1 cellular context compared by ENCODE assay signal in the genomic region with DNA sequence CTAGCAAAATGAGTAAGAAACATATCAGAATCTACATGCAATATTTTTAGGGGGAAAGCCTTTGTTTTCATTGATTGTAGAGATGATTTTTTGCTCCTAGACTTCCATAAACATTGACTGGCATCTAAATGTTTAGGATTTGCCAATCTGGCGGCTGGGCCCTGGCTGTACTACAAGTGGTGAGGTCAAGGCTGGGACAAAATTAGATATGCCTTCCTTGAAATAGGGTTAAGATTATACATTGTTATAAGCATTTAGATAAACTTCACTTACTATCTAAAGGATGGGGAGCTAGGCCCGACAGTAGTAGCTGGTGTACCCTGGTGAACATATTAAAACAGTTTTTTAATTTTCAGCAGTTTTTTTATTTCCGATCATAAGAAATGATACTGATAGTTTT.
TF ChIP-seq lines count a peak whose summit lies in the region.

No MANE protein-coding gene starts in this region.

TF ChIP-seq in liver, 16 proteins besides CTCF, POLR2A, EP300 and RAD21 (continued from another document):
- TF ChIP-seq, protein P1, sequence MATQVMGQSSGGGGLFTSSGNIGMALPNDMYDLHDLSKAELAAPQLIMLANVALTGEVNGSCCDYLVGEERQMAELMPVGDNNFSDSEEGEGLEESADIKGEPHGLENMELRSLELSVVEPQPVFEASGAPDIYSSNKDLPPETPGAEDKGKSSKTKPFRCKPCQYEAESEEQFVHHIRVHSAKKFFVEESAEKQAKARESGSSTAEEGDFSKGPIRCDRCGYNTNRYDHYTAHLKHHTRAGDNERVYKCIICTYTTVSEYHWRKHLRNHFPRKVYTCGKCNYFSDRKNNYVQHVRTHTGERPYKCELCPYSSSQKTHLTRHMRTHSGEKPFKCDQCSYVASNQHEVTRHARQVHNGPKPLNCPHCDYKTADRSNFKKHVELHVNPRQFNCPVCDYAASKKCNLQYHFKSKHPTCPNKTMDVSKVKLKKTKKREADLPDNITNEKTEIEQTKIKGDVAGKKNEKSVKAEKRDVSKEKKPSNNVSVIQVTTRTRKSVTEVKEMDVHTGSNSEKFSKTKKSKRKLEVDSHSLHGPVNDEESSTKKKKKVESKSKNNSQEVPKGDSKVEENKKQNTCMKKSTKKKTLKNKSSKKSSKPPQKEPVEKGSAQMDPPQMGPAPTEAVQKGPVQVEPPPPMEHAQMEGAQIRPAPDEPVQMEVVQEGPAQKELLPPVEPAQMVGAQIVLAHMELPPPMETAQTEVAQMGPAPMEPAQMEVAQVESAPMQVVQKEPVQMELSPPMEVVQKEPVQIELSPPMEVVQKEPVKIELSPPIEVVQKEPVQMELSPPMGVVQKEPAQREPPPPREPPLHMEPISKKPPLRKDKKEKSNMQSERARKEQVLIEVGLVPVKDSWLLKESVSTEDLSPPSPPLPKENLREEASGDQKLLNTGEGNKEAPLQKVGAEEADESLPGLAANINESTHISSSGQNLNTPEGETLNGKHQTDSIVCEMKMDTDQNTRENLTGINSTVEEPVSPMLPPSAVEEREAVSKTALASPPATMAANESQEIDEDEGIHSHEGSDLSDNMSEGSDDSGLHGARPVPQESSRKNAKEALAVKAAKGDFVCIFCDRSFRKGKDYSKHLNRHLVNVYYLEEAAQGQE (IDR thresholded peaks at IDR 0.05): no peak
- peak in 1 of 2 donors; percentile 21 for TF ChIP-seq RXRA (IDR thresholded peaks at IDR 0.05)
